ENCODE assay signal across 13 cellular contexts in genomic region chr3:72977463-72977862, GRCh38. TPM values are rescaled to one million over a fixed set of nuclear protein-coding genes. Genes with fewer than 3 reads are reported as not detected.
DNase-seq lines count a peak whose midpoint lies in the region; ATAC-seq and TF ChIP-seq lines count a peak whose summit lies in the region.
"Had no signal": no experiment of that assay in that cellular context is flagged by ENCODE, and none has a peak within 500 bp of the region (broad histone marks: within the 10 kb centered on the region; RNA-seq: fewer than 3 reads in every experiment).

No MANE protein-coding gene starts in this region.

- no peaks in the 10 kb centered on the region for H3K36me3 Mint-ChIP-seq in activated T-helper 2 cell treated with anti-CD3 and anti-CD28 coated beads, Interferon-gamma antibody, Interleukin-2, Interleukin-4, amounts not matched to agents 10 μg/mL and 5 μg/mL and 100 μg/mL, durations not matched to agents 14 hours and 24 hours and 36 hours (ENCODE audit: low read depth)
- H3K36me3 Mint-ChIP-seq: activated naive CD8-positive, alpha-beta T cell treated with anti-CD3 and anti-CD28 coated beads, Interleukin-2, amount 10 ng/mL, durations not matched to agents 7 days and 5 days had no signal

- H3K4me1 Mint-ChIP-seq in activated T-helper 2 cell treated with anti-CD3 and anti-CD28 coated beads, Interferon-gamma antibody, Interleukin-2, Interleukin-4, amounts not matched to agents 10 μg/mL and 5 μg/mL and 100 μg/mL, durations not matched to agents 14 hours and 24 hours and 36 hours (ENCODE audit: low read depth), result peaks cover 22% of the 10 kb centered on the region

- no peaks in the 10 kb centered on the region for H3K9me3 Mint-ChIP-seq in activated T-helper 2 cell treated with anti-CD3 and anti-CD28 coated beads, Interferon-gamma antibody, Interleukin-2, Interleukin-4, amounts not matched to agents 10 μg/mL and 5 μg/mL and 100 μg/mL, durations not matched to agents 14 hours and 24 hours and 36 hours
- H3K9me3 Mint-ChIP-seq: activated naive CD8-positive, alpha-beta T cell treated with anti-CD3 and anti-CD28 coated beads, Interleukin-2, amount 10 ng/mL, durations not matched to agents 7 days and 5 days had no signal

- no peak for TF ChIP-seq CTCF in GM12865 (IDR thresholded peaks at IDR 0.05; ENCODE audit: insufficient read depth, low read depth, low read length, missing control alignments)

- H3K27me3 Mint-ChIP-seq in activated T-helper 2 cell treated with anti-CD3 and anti-CD28 coated beads, Interferon-gamma antibody, Interleukin-2, Interleukin-4, amounts not matched to agents 10 μg/mL and 5 μg/mL and 100 μg/mL, durations not matched to agents 14 hours and 24 hours and 36 hours (ENCODE audit: low read depth), result peaks cover 3% of the 10 kb centered on the region

- peak; percentile 47 for ATAC-seq in GM19351 (IDR thresholded peaks at IDR 0.05; ENCODE audit: unreplicated experiment)
- ATAC-seq in HG03060 (IDR thresholded peaks at IDR 0.05; ENCODE audit: low read depth, unreplicated experiment), result peak; percentile 58
- ATAC-seq in esophagus mucosa, result no peak
- ATAC-seq: sciatic nerve had no signal

- intact Hi-C loops in activated T-helper 2 cell treated with anti-CD3 and anti-CD28 coated beads, Interferon-gamma antibody, Interleukin-2, Interleukin-4, amounts not matched to agents 10 μg/mL and 5 μg/mL and 100 μg/mL, durations not matched to agents 14 hours and 24 hours and 36 hours (cut with micrococcal nuclease), result loop anchor here (1.0 to 2.0 kb wide), 5 partner anchors 12 to 63 kb away; partner anchors contain the start of gene PPP4R2

- H3K4me3 Mint-ChIP-seq in activated T-helper 2 cell treated with anti-CD3 and anti-CD28 coated beads, Interferon-gamma antibody, Interleukin-2, Interleukin-4, amounts not matched to agents 10 μg/mL and 5 μg/mL and 100 μg/mL, durations not matched to agents 14 hours and 24 hours and 36 hours (ENCODE audit: low read depth), result no peak overlapping the region
- H3K4me3 Mint-ChIP-seq: activated naive CD8-positive, alpha-beta T cell treated with anti-CD3 and anti-CD28 coated beads, Interleukin-2, amount 10 ng/mL, durations not matched to agents 7 days and 5 days had no signal

- H3K4me3 ChIP-seq in GM12865 (ENCODE audit: low read depth, low read length), result no peak overlapping the region

- peak overlapping the region; percentile 87 for H3K27ac Mint-ChIP-seq in activated T-helper 2 cell treated with anti-CD3 and anti-CD28 coated beads, Interferon-gamma antibody, Interleukin-2, Interleukin-4, amounts not matched to agents 10 μg/mL and 5 μg/mL and 100 μg/mL, durations not matched to agents 14 hours and 24 hours and 36 hours
- H3K27ac Mint-ChIP-seq: activated naive CD8-positive, alpha-beta T cell treated with anti-CD3 and anti-CD28 coated beads, Interleukin-2, amount 10 ng/mL, durations not matched to agents 7 days and 5 days had no signal

- DNase-seq in GM12865 (ENCODE audit: low read depth) (peak; percentile 63), NCI-H1694 (lab: John Stamatoyannopoulos, UW) (no peak), COLO668 (lab: John Stamatoyannopoulos, UW; ENCODE audit: unreplicated experiment) (no peak), mesenteric fat pad (ENCODE audit: low spot score) (no peak)
- DNase-seq in activated T-helper 2 cell treated with anti-CD3 and anti-CD28 coated beads, Interferon-gamma antibody, Interleukin-2, Interleukin-4, amounts not matched to agents 10 μg/mL and 5 μg/mL and 100 μg/mL, durations not matched to agents 14 hours and 24 hours and 36 hours (ENCODE audit: low spot score), result no peak
- DNase-seq: activated naive CD8-positive, alpha-beta T cell treated with anti-CD3 and anti-CD28 coated beads, Interleukin-2, amount 10 ng/mL, durations not matched to agents 7 days and 5 days; COR-L47; effector memory CD4-positive, alpha-beta T cell; T1000 had no signal

RNA-seq across cellular contexts. Expression of gene PPP4R2, which starts 19.1 kb away (rescaled TPM):
- total RNA-seq in activated T-helper 2 cell treated with anti-CD3 and anti-CD28 coated beads, Interferon-gamma antibody, Interleukin-2, Interleukin-4, amounts not matched to agents 10 μg/mL and 5 μg/mL and 100 μg/mL, durations not matched to agents 14 hours and 24 hours and 36 hours, result 105 and 111 TPM in 2 replicates
- total RNA-seq in esophagus mucosa, result 44.5 TPM
- 82.1 TPM for total RNA-seq in mesenteric fat pad
